ENCODE assay signal across 16 cellular contexts in genomic region chr2:183186296-183186695, GRCh38.
"Had no signal": no experiment of that assay in that cellular context is flagged by ENCODE, and none has a peak within 500 bp of the region (broad histone marks: within the 10 kb centered on the region; RNA-seq: fewer than 3 reads in every experiment).

No MANE protein-coding gene starts in this region.

- H3K4me3 Mint-ChIP-seq: activated CD4-positive, alpha-beta T cell treated with anti-CD3 and anti-CD28 coated beads, Interleukin-2, amount 10 ng/mL, durations not matched to agents 7 days and 5 days; activated CD8-positive, alpha-beta T cell treated with anti-CD3 and anti-CD28 coated beads, Interleukin-2, amount 10 ng/mL, durations not matched to agents 7 days and 5 days; activated T-cell treated with anti-CD3 and anti-CD28 coated beads, Interleukin-2, amount 50 U/mL, for 24 hours; memory B cell; neural progenitor cell; T-helper 1 cell treated with Interleukin-12 subunit alpha and Interleukin-12 subunit beta and Interleukin-4 antibody, amounts not matched to agents 30 μg/mL and 1 μg/mL, for 36 hours; type B pancreatic cell had no signal

- H3K4me3 ChIP-seq: ascending aorta, neural progenitor cell, prostate gland, right atrium auricular region, skin epidermis, stomach, testis had no signal

- ATAC-seq: activated CD8-positive, alpha-beta T cell treated with anti-CD3 and anti-CD28 coated beads, Interleukin-2, amount 10 ng/mL, durations not matched to agents 7 days and 5 days had no signal

- DNase-seq: activated CD4-positive, alpha-beta T cell treated with anti-CD3 and anti-CD28 coated beads, Interleukin-2, amount 10 ng/mL, durations not matched to agents 7 days and 5 days; activated CD8-positive, alpha-beta T cell treated with anti-CD3 and anti-CD28 coated beads, Interleukin-2, amount 10 ng/mL, durations not matched to agents 7 days and 5 days; activated naive CD4-positive, alpha-beta T cell treated with Interleukin-2 at 50 U/mL for 16 hours; activated T-cell treated with anti-CD3 and anti-CD28 coated beads, Interleukin-2, amount 50 U/mL, for 24 hours; dermis blood vessel endothelial cell; naive B cell; stomach; testis had no signal

- H3K27ac Mint-ChIP-seq: activated CD4-positive, alpha-beta T cell treated with anti-CD3 and anti-CD28 coated beads, Interleukin-2, amount 10 ng/mL, durations not matched to agents 7 days and 5 days; activated CD8-positive, alpha-beta T cell treated with anti-CD3 and anti-CD28 coated beads, Interleukin-2, amount 10 ng/mL, durations not matched to agents 7 days and 5 days; memory B cell; neural progenitor cell; T-helper 1 cell treated with Interleukin-12 subunit alpha and Interleukin-12 subunit beta and Interleukin-4 antibody, amounts not matched to agents 30 μg/mL and 1 μg/mL, for 36 hours; type B pancreatic cell had no signal

- H3K27me3 Mint-ChIP-seq: activated CD4-positive, alpha-beta T cell treated with anti-CD3 and anti-CD28 coated beads, Interleukin-2, amount 10 ng/mL, durations not matched to agents 7 days and 5 days; activated T-cell treated with anti-CD3 and anti-CD28 coated beads, Interleukin-2, amount 50 U/mL, for 24 hours; memory B cell; naive B cell; type B pancreatic cell had no signal

- H3K4me1 Mint-ChIP-seq: activated CD4-positive, alpha-beta T cell treated with anti-CD3 and anti-CD28 coated beads, Interleukin-2, amount 10 ng/mL, durations not matched to agents 7 days and 5 days; neural progenitor cell had no signal
